18 cellular contexts compared by ENCODE assay signal in the genomic region with DNA sequence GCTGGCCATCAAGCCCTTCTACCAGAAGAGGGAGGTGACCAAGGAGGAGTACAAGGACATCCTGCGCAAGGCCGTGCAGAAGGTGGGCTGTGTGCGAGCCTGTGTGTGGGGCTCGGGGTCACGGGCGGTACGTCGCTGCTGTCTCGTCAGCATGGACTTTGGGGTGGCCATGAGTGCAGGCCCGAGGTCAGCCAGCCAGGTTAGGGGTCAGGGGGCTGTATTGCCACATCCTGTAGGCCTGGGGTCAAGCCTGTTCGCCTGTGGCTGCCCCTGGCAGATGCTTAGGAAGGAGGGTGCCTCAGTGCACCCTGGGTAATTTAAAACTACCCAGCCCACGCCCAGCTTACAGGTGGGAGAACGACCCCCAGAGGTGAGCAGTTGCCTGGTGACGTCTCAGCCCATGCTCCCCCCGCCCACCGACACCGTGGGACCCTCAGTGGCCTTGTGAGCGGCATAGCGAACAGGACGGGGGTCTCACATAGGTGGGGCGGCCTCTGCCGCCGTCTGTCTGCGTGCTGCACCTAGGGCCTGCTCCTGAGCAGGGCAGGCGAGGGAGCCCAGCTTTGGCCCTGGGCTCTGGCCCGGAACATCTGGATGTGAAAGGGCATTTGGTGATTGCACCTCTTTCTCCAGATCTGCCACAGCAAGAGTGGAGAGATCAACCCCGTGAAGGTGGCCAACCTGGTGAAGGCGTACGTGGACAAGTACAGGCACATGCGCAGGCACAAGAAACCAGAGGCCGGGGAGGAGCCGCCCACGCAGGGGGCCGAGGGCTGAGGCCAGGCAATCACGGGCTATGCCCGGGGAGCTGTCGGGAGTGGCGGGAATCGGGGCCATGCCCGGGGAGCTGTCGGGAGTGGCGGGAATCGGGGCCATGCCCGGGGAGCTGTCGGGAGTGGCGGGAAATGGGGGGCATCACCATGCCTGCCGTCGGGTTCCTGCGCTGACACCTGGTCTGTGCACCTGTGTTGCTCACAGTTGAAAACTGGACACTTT. TPM values are rescaled to one million over a fixed set of nuclear protein-coding genes. Genes with fewer than 3 reads are reported as not detected.
A peak's percentile ranks its signal among the peaks of the same experiment; 100 is the strongest.
DNase-seq lines count a peak whose midpoint lies in the region; ATAC-seq and TF ChIP-seq lines count a peak whose summit lies in the region.
"Had no signal": no experiment of that assay in that cellular context is flagged by ENCODE, and none has a peak within 500 bp of the region (broad histone marks: within the 10 kb centered on the region; RNA-seq: fewer than 3 reads in every experiment).

No MANE protein-coding gene starts in this region.

- H3K36me3 ChIP-seq in mammary epithelial cell (ENCODE audit: insufficient read depth, low read length) (peaks cover 15% of the 10 kb centered on the region), neuronal stem cell (replicated peaks in 1 of 2; ENCODE audit: control insufficient read depth in 2 of 2, insufficient read depth in 2 of 2, low read length in 2 of 2) (peaks cover 58 to 81% of the 10 kb centered on the region in 2 donors)

- H3K4me2 ChIP-seq in mammary epithelial cell (ENCODE audit: insufficient read depth, low read depth, low read length) (no peak overlapping the region), neuronal stem cell (ENCODE audit: insufficient read depth, low read length, poor library complexity, severe bottlenecking) (no peak overlapping the region)

- peaks cover 33% of the 10 kb centered on the region for H3K79me2 ChIP-seq in mammary epithelial cell (ENCODE audit: insufficient read depth, low read length)

- H3K14ac ChIP-seq in neuronal stem cell (ENCODE audit: low read length), result no peak overlapping the region

- TF ChIP-seq CTCF in mammary epithelial cell (conservative IDR thresholded peaks at IDR 0.05 in 1 of 2, IDR thresholded peaks at IDR 0.05 in 1 of 2; ENCODE audit: extremely low read depth in 1 of 2, insufficient read depth in 1 of 2, low read depth in 1 of 2, low read length in 2 of 2), result no peak

- in situ Hi-C loops in mammary epithelial cell (cut with MboI; ENCODE audit: low sequenced_read_pairs in 2 of 2), result no loop called here

- peak; percentile 42 for TF ChIP-seq POLR2A in GM19099 (IDR thresholded peaks at IDR 0.05; ENCODE audit: extremely low read depth, insufficient read length, low read depth)

- no peak overlapping the region for H3K4me3 Mint-ChIP-seq in activated CD4-positive, alpha-beta T cell treated with anti-CD3 and anti-CD28 coated beads, Interleukin-2, amount 10 ng/mL, durations not matched to agents 24 days and 14 days
- no peak overlapping the region for H3K4me3 Mint-ChIP-seq in activated CD4-positive, alpha-beta T cell treated with anti-CD3 and anti-CD28 coated beads for 36 hours

- no peak overlapping the region for H4K8ac ChIP-seq in neuronal stem cell (ENCODE audit: low read depth, low read length)

- H3K9ac ChIP-seq in mammary epithelial cell (ENCODE audit: insufficient read depth, low read length) (no peak overlapping the region), neuronal stem cell (ENCODE audit: low read depth, low read length, poor library complexity) (no peak overlapping the region)

- no peak overlapping the region for H3K27ac Mint-ChIP-seq in activated CD4-positive, alpha-beta T cell treated with anti-CD3 and anti-CD28 coated beads, Interleukin-2, amount 10 ng/mL, durations not matched to agents 24 days and 14 days
- H3K27ac Mint-ChIP-seq in activated CD4-positive, alpha-beta T cell treated with anti-CD3 and anti-CD28 coated beads for 36 hours, result no peak overlapping the region

- ATAC-seq in activated CD4-positive, alpha-beta T cell treated with anti-CD3 and anti-CD28 coated beads for 36 hours, result no peak
- ATAC-seq in GM19328 (IDR thresholded peaks at IDR 0.05; ENCODE audit: unreplicated experiment), result no peak
- ATAC-seq: left ventricle myocardium superior had no signal

- H3K27ac ChIP-seq in mammary epithelial cell (ENCODE audit: insufficient read depth, low read depth, low read length) (no peak overlapping the region), neuronal stem cell (replicated peaks; ENCODE audit: low read length) (no peak overlapping the region)
- H3K27ac ChIP-seq: VCaP had no signal

- CTCF ChIA-PET in activated CD4-positive, alpha-beta T cell treated with anti-CD3 and anti-CD28 coated beads for 36 hours (lab: Charles Lee), result interaction anchor here (1.4 kb wide), 1 partner anchor 33 kb away, joined by 4 read pairs; no protein-coding TSS in a partner anchor
- CTCF ChIA-PET in mammary epithelial cell (lab: Charles Lee; ENCODE audit: low non-redundant PET), result no interaction called here

- H3K4me3 ChIP-seq in mammary epithelial cell (replicated peaks in 1 of 3; ENCODE audit: insufficient read depth in 1 of 3, low read depth in 2 of 3, low read length in 3 of 3) (no peak overlapping the region), neuronal stem cell (ENCODE audit: low read length in 2 of 2) (no peak overlapping the region)

- no peak overlapping the region for H2AK5ac ChIP-seq in neuronal stem cell (ENCODE audit: low read depth, low read length)

- no peak overlapping the region for H4K91ac ChIP-seq in neuronal stem cell (ENCODE audit: low read depth, low read length, poor library complexity)

- H3K4me1 ChIP-seq in mammary epithelial cell (ENCODE audit: insufficient read depth, low read length) (peaks cover 29% of the 10 kb centered on the region), neuronal stem cell (ENCODE audit: control insufficient read depth in 2 of 2, insufficient read depth in 1 of 2, low read depth in 1 of 2, low read length in 2 of 2) (peaks cover 3 to 7% of the 10 kb centered on the region in 2 donors)

- peaks cover 44% of the 10 kb centered on the region for H3K36me3 Mint-ChIP-seq in activated CD4-positive, alpha-beta T cell treated with anti-CD3 and anti-CD28 coated beads, Interleukin-2, amount 10 ng/mL, durations not matched to agents 24 days and 14 days (ENCODE audit: low read depth)
- H3K36me3 Mint-ChIP-seq in activated CD4-positive, alpha-beta T cell treated with anti-CD3 and anti-CD28 coated beads for 36 hours (ENCODE audit: low read depth), result peaks cover 27% of the 10 kb centered on the region

- no peak overlapping the region for H2BK12ac ChIP-seq in neuronal stem cell (ENCODE audit: low read length)

- dilution Hi-C loops in mammary epithelial cell (cut with HindIII; ENCODE audit: low sequenced_read_pairs), result loop anchor here (5.0 kb wide), 2 partner anchors 44 to 51 kb away; no protein-coding TSS in a partner anchor

- peaks cover 17% of the 10 kb centered on the region for H3K4me1 Mint-ChIP-seq in activated CD4-positive, alpha-beta T cell treated with anti-CD3 and anti-CD28 coated beads, Interleukin-2, amount 10 ng/mL, durations not matched to agents 24 days and 14 days
- peaks cover 13% of the 10 kb centered on the region for H3K4me1 Mint-ChIP-seq in activated CD4-positive, alpha-beta T cell treated with anti-CD3 and anti-CD28 coated beads for 36 hours

- H3K18ac ChIP-seq in neuronal stem cell (ENCODE audit: low read length), result no peak overlapping the region

- BruUV-seq in mammary epithelial cell (replicated peaks; lab: Mats Ljungman, UMichigan), result TSS peak; percentile 40

- peak; percentile 63 for DNase-seq in activated CD4-positive, alpha-beta T cell treated with anti-CD3 and anti-CD28 coated beads, Interleukin-2, amount 10 ng/mL, durations not matched to agents 24 days and 14 days
- DNase-seq in activated CD4-positive, alpha-beta T cell treated with anti-CD3 and anti-CD28 coated beads for 36 hours, result no peak
- DNase-seq in mammary epithelial cell, result no peak
- no peak for DNase-seq in neuronal stem cell (ENCODE audit: low spot score)
- DNase-seq in SW 1271 (lab: John Stamatoyannopoulos, UW), result no peak
- no peak for DNase-seq in NCI-H1694 (lab: John Stamatoyannopoulos, UW)
- DNase-seq: activated T-cell treated with anti-CD3 and anti-CD28 coated beads for 4 hours; anterior cingulate cortex; left ventricle myocardium superior; NCI-H1417 treated with DMSO at 0.1 percent for 48 hours; NCI-H2227 treated with DMSO at 0.1 percent for 48 hours; stimulated activated naive CD4-positive, alpha-beta T cell treated with Interleukin-2 at 50 U/mL for 16 hours had no signal

- H2AFZ ChIP-seq in mammary epithelial cell (ENCODE audit: low read depth, low read length), result no peak overlapping the region
- no peak overlapping the region for H2AFZ ChIP-seq in neuronal stem cell (ENCODE audit: low read length)

- no peak overlapping the region for H2BK15ac ChIP-seq in neuronal stem cell (ENCODE audit: low read length)

- intact Hi-C loops in activated CD4-positive, alpha-beta T cell treated with anti-CD3 and anti-CD28 coated beads, Interleukin-2, amount 10 ng/mL, durations not matched to agents 24 days and 14 days (cut with micrococcal nuclease), result no loop called here
- intact Hi-C loops in activated CD4-positive, alpha-beta T cell treated with anti-CD3 and anti-CD28 coated beads for 36 hours (cut with DNase I, micrococcal nuclease), result no loop called here
- intact Hi-C loops in mammary epithelial cell (cut with micrococcal nuclease), result no loop called here

- POLR2A ChIA-PET in activated CD4-positive, alpha-beta T cell treated with anti-CD3 and anti-CD28 coated beads for 36 hours (lab: Charles Lee), result interaction anchor here (0.5 kb wide), 1 partner anchor 23 kb away, joined by 3 read pairs; no protein-coding TSS in a partner anchor

- H3K4ac ChIP-seq in neuronal stem cell (ENCODE audit: low read length), result no peak overlapping the region

- peaks cover 17% of the 10 kb centered on the region for H3K79me1 ChIP-seq in neuronal stem cell (ENCODE audit: low read depth, low read length)

- H3K23ac ChIP-seq in neuronal stem cell (ENCODE audit: low read depth, low read length, poor library complexity), result peak overlapping the region; percentile 44

- peak overlapping the region; percentile 66 for H2BK5ac ChIP-seq in neuronal stem cell (ENCODE audit: low read length)

- no peaks in the 10 kb centered on the region for H3K9me3 ChIP-seq in mammary epithelial cell (replicated peaks; ENCODE audit: insufficient read depth, low read length)
- H3K9me3 ChIP-seq in neuronal stem cell (replicated peaks in 1 of 2; ENCODE audit: control insufficient read depth in 2 of 2, insufficient read depth in 1 of 2, low read depth in 1 of 2, low read length in 2 of 2), result no peaks in the 10 kb centered on the region
- H3K9me3 ChIP-seq: neutrophil had no signal

- H3K9me3 Mint-ChIP-seq in activated CD4-positive, alpha-beta T cell treated with anti-CD3 and anti-CD28 coated beads, Interleukin-2, amount 10 ng/mL, durations not matched to agents 24 days and 14 days, result no peaks in the 10 kb centered on the region
- H3K9me3 Mint-ChIP-seq in activated CD4-positive, alpha-beta T cell treated with anti-CD3 and anti-CD28 coated beads for 36 hours (ENCODE audit: low read depth), result no peaks in the 10 kb centered on the region

- H3K27me3 ChIP-seq in mammary epithelial cell (ENCODE audit: insufficient read depth, low read length) (no peaks in the 10 kb centered on the region), neuronal stem cell (ENCODE audit: control insufficient read depth in 3 of 3, insufficient read depth in 3 of 3, low read depth in 1 of 3, low read length in 3 of 3) (peaks cover 0 to 2% (median 0%) of the 10 kb centered on the region in 3 experiments)
- H3K27me3 ChIP-seq: neutrophil had no signal

- H3K27me3 Mint-ChIP-seq in activated CD4-positive, alpha-beta T cell treated with anti-CD3 and anti-CD28 coated beads, Interleukin-2, amount 10 ng/mL, durations not matched to agents 24 days and 14 days, result no peaks in the 10 kb centered on the region
- no peaks in the 10 kb centered on the region for H3K27me3 Mint-ChIP-seq in activated CD4-positive, alpha-beta T cell treated with anti-CD3 and anti-CD28 coated beads for 36 hours

- no peaks in the 10 kb centered on the region for H4K20me1 ChIP-seq in mammary epithelial cell (ENCODE audit: insufficient read depth, low read length)

- no peak overlapping the region for H2BK120ac ChIP-seq in neuronal stem cell (ENCODE audit: low read depth, low read length)

- 89% methylated on average over 43 of the region's 49 CpGs for WGBS in mammary epithelial cell (ENCODE audit: low coverage, missing lambda C conversion rate)
- no CpG with 5 or more reads among the region's 49 CpGs for whole genome bisulfite sequencing in neuronal stem cell (ENCODE audit: extremely low coverage in 2 of 2, insufficient read length in 2 of 2, insufficient replicate concordance in 1 of 2), 2 donors

RNA-seq across cellular contexts. Expression of a gene that starts 4.5 kb away (rescaled TPM):
- total RNA-seq in activated CD4-positive, alpha-beta T cell treated with anti-CD3 and anti-CD28 coated beads, Interleukin-2, amount 10 ng/mL, durations not matched to agents 24 days and 14 days, result 42.8 and 45.3 TPM in 2 replicates
- total RNA-seq in activated CD4-positive, alpha-beta T cell treated with anti-CD3 and anti-CD28 coated beads for 36 hours, result 10 to 100 TPM; 57.1 to 62.6 TPM
- total RNA-seq in mammary epithelial cell, result 1 to 10 TPM; 1.0 to 4.4 TPM
- polyA plus RNA-seq in mammary epithelial cell, result 1.4 TPM
- polyA minus RNA-seq in mammary epithelial cell, result not detected
- polyA plus RNA-seq in neuronal stem cell (2013, experiment 1 of 2), result 5.5 TPM
- 5.1 TPM for polyA plus RNA-seq in neuronal stem cell (2013, experiment 2 of 2)

RNA-seq across cellular contexts. Expression of a gene that starts 13.5 kb away (rescaled TPM):
- not detected in 2 replicates for total RNA-seq in activated CD4-positive, alpha-beta T cell treated with anti-CD3 and anti-CD28 coated beads, Interleukin-2, amount 10 ng/mL, durations not matched to agents 24 days and 14 days
- total RNA-seq in activated CD4-positive, alpha-beta T cell treated with anti-CD3 and anti-CD28 coated beads for 36 hours, result not detected
- total RNA-seq in mammary epithelial cell, result not detected
- not detected for polyA plus RNA-seq in mammary epithelial cell
- not detected for polyA minus RNA-seq in mammary epithelial cell
- polyA plus RNA-seq in neuronal stem cell (2013, experiment 1 of 2), result not detected
- polyA plus RNA-seq in neuronal stem cell (2013, experiment 2 of 2), result not detected
- total RNA-seq: A673, dermis blood vessel endothelial cell, left ventricle myocardium superior had no signal

RNA-seq across cellular contexts. Expression of a gene that starts 15.7 kb away (rescaled TPM):
- not detected in 2 replicates for total RNA-seq in activated CD4-positive, alpha-beta T cell treated with anti-CD3 and anti-CD28 coated beads, Interleukin-2, amount 10 ng/mL, durations not matched to agents 24 days and 14 days
- not detected for total RNA-seq in activated CD4-positive, alpha-beta T cell treated with anti-CD3 and anti-CD28 coated beads for 36 hours
- not detected for total RNA-seq in mammary epithelial cell
- polyA plus RNA-seq in mammary epithelial cell, result not detected
- not detected for polyA minus RNA-seq in mammary epithelial cell
- polyA plus RNA-seq in neuronal stem cell (2013, experiment 1 of 2), result not detected
- polyA plus RNA-seq in neuronal stem cell (2013, experiment 2 of 2), result not detected
- total RNA-seq: A673, dermis blood vessel endothelial cell, left ventricle myocardium superior had no signal

RNA-seq across cellular contexts. Expression of a gene that starts 25.8 kb away (rescaled TPM):
- 0.14 and 0.28 TPM in 2 replicates for total RNA-seq in activated CD4-positive, alpha-beta T cell treated with anti-CD3 and anti-CD28 coated beads, Interleukin-2, amount 10 ng/mL, durations not matched to agents 24 days and 14 days
- total RNA-seq in activated CD4-positive, alpha-beta T cell treated with anti-CD3 and anti-CD28 coated beads for 36 hours, result under 1 TPM; 0.30 to 0.47 TPM
- total RNA-seq in mammary epithelial cell, result 1 to 10 TPM in 1 of 2 donors, not detected in 1; 1.3 TPM
- polyA plus RNA-seq in mammary epithelial cell, result not detected
- not detected for polyA minus RNA-seq in mammary epithelial cell
- 15.1 TPM for polyA plus RNA-seq in neuronal stem cell (2013, experiment 1 of 2)
- polyA plus RNA-seq in neuronal stem cell (2013, experiment 2 of 2), result 15.5 TPM
- total RNA-seq: left ventricle myocardium superior had no signal

RNA-seq across cellular contexts. Expression of a gene that starts 35.0 kb away (rescaled TPM):
- total RNA-seq in activated CD4-positive, alpha-beta T cell treated with anti-CD3 and anti-CD28 coated beads, Interleukin-2, amount 10 ng/mL, durations not matched to agents 24 days and 14 days, result 54.8 and 57.4 TPM in 2 replicates
- total RNA-seq in activated CD4-positive, alpha-beta T cell treated with anti-CD3 and anti-CD28 coated beads for 36 hours, result 10 to 100 TPM; 40.0 to 44.5 TPM
- 10 to 100 TPM; 20.8 to 41.4 TPM for total RNA-seq in mammary epithelial cell
- polyA plus RNA-seq in mammary epithelial cell, result 15.6 TPM
- polyA minus RNA-seq in mammary epithelial cell, result 18.6 TPM
- polyA plus RNA-seq in neuronal stem cell (2013, experiment 1 of 2), result 13.1 TPM
- 12.9 TPM for polyA plus RNA-seq in neuronal stem cell (2013, experiment 2 of 2)
